Comparison of ENCODE assay signal across 12 cellular contexts in the genomic region with DNA sequence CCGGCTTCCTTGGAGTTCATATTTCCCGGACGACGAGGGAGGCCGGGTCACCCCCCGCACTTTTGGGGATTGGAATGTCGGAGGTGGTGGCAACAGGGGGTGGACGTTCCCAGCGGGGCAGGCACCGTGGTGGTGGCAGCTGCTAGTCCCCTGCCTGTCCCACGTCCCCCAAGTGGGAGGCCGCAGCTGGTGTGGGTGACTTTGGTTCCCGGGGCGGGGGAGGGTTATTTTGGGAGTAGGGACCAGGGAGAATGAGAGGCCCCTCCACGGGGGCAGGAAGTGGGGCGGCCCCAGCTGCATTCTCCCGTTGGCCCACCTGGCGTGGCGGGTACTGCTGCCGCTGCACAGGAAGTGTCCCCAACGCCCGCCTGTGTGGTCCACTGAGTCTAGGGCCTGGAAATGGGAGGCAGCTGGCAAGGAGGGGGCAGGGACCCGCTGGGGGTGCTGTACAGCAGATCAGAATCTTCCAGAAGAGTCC. TPM values are rescaled to one million over a fixed set of nuclear protein-coding genes. Genes with fewer than 3 reads are reported as not detected.
DNase-seq lines count a peak whose midpoint lies in the region; ATAC-seq, FAIRE-seq and TF ChIP-seq lines count a peak whose summit lies in the region.
"Had no signal": no experiment of that assay in that cellular context is flagged by ENCODE, and none has a peak within 500 bp of the region (broad histone marks: within the 10 kb centered on the region; RNA-seq: fewer than 3 reads in every experiment).

No MANE protein-coding gene starts in this region.

- H3K36me3 ChIP-seq in OCI-LY3 (replicated peaks; ENCODE audit: low read depth, low read length) (no peaks in the 10 kb centered on the region), gastrocnemius medialis (no peaks in the 10 kb centered on the region)

- in situ Hi-C loops in gastrocnemius medialis (cut with MboI; ENCODE audit: low sequenced_read_pairs in 4 of 4) = loop anchor here in 1 of 4 donors (10.0 kb wide), 1 partner anchor 156 kb away; no protein-coding TSS in a partner anchor

- intact Hi-C loops in head of caudate nucleus (cut with DNase I) (loop anchor here (5.0 kb wide), 1 partner anchor 34 kb away; no protein-coding TSS in a partner anchor), gastrocnemius medialis (cut with DNase I; ENCODE audit: low total_unique reads) (loop anchor here (1.0 to 2.0 kb wide), 2 partner anchors 18 to 98 kb away; no protein-coding TSS in a partner anchor)

- no peak for TF ChIP-seq CTCF in OCI-LY3 (IDR thresholded peaks at IDR 0.05; ENCODE audit: low read depth, low read length)
- no peak for TF ChIP-seq CTCF in gastrocnemius medialis (IDR thresholded peaks at IDR 0.05 in 4 of 5, conservative IDR thresholded peaks at IDR 0.05 in 1 of 5)

- no peak for TF ChIP-seq POLR2A in GM12891 (IDR thresholded peaks at IDR 0.05; ENCODE audit: low read depth, low read length)
- TF ChIP-seq POLR2A in gastrocnemius medialis (IDR thresholded peaks at IDR 0.05) = no peak

- peaks cover 7% of the 10 kb centered on the region; the same call in 1 of the 2 replicates for H3K27me3 ChIP-seq in OCI-LY3 (ENCODE audit: low read depth, low read length)
- H3K27me3 ChIP-seq in gastrocnemius medialis = no peaks in the 10 kb centered on the region

- no peak overlapping the region for H3K9ac ChIP-seq in OCI-LY3 (ENCODE audit: low read length)

- DNase-seq in GM12891 (ENCODE audit: insufficient read length, low spot score) (no peak), head of caudate nucleus (peak in 31 of 42 donors; percentile 45 to 84 (median 71)), gastrocnemius medialis (peak in 1 of 2 donors; percentile 77), middle frontal gyrus (ENCODE audit: extremely low spot score, low spot score) (no peak)
- DNase-seq in stimulated activated CD4-positive, alpha-beta T cell treated with anti-CD3 and anti-CD28 coated beads, Interleukin-2, amount 100 ng/mL, for 48 hours = no peak
- DNase-seq: DMS79 treated with DMSO at 0.1 percent for 48 hours; effector memory CD4-positive, alpha-beta T cell; NCI-H1048 had no signal

- H3K4me3 ChIP-seq in OCI-LY3 (ENCODE audit: low read length) = no peak overlapping the region
- H3K4me3 ChIP-seq in gastrocnemius medialis = peak overlapping the region; percentile 21 to 51 (median 38)

- FAIRE-seq in GM12891 (lab: Jason Lieb, UNC) = peak; percentile 38

- H3K9me3 ChIP-seq in OCI-LY3 (ENCODE audit: insufficient read depth, low read length) (no peaks in the 10 kb centered on the region), gastrocnemius medialis (no peaks in the 10 kb centered on the region)

- H4K20me1 ChIP-seq in OCI-LY3 (ENCODE audit: insufficient read depth, low read length) = no peaks in the 10 kb centered on the region

- H2AFZ ChIP-seq in OCI-LY3 (ENCODE audit: low read depth, low read length) = 0 out of 2 replicates have a peak overlapping the region, but pooled peaks have one; percentile 4

- H3K4me2 ChIP-seq in OCI-LY3 (ENCODE audit: low read length) = no peak overlapping the region

- H3K79me2 ChIP-seq in OCI-LY3 (ENCODE audit: low read length) = no peaks in the 10 kb centered on the region

- H3K4me1 ChIP-seq in OCI-LY3 (ENCODE audit: low read length) = no peaks in the 10 kb centered on the region
- peaks cover 20 to 26% of the 10 kb centered on the region in 2 donors for H3K4me1 ChIP-seq in gastrocnemius medialis

- H3K27ac ChIP-seq in OCI-LY3 (ENCODE audit: low read length) (no peak overlapping the region), gastrocnemius medialis (peak overlapping the region; percentile 96 to 100 (median 98))

- ATAC-seq in gastrocnemius medialis = peak; percentile 48 to 57
- no peak for ATAC-seq in GM21529 (IDR thresholded peaks at IDR 0.05; ENCODE audit: unreplicated experiment)
- no peak for ATAC-seq in GM21723 (IDR thresholded peaks at IDR 0.05; ENCODE audit: unreplicated experiment)

TF ChIP-seq in GM12891, 5 proteins besides CTCF, POLR2A, EP300 and RAD21:
- TF ChIP-seq POLR2AphosphoS5 (IDR thresholded peaks at IDR 0.05; ENCODE audit: low read depth, low read length) (no peak), POU2F2 (IDR thresholded peaks at IDR 0.05; ENCODE audit: low read depth, low read length) (no peak), TAF1 (IDR thresholded peaks at IDR 0.05; ENCODE audit: low read depth, low read length) (no peak), SPI1 (IDR thresholded peaks at IDR 0.05; ENCODE audit: low read depth, low read length) (no peak), PAX5 (IDR thresholded peaks at IDR 0.05; ENCODE audit: insufficient read depth, low read length, severe bottlenecking) (no peak)

RNA-seq across cellular contexts. Expression of a gene that starts 11.1 kb away (rescaled TPM):
- polyA plus RNA-seq in GM12891 (2012; ENCODE audit: low read depth, missing spikeins) = 75.6 TPM
- total RNA-seq in gastrocnemius medialis = 100 to 1,000 TPM in 2 of 4 donors, 10 to 100 TPM in 2; 53.9 to 193 (median 92.5) TPM

RNA-seq across cellular contexts. Expression of a gene that starts 24.2 kb away (rescaled TPM):
- polyA plus RNA-seq in GM12891 (2012; ENCODE audit: low read depth, missing spikeins) = 0.15 TPM
- not detected for total RNA-seq in gastrocnemius medialis
- total RNA-seq: RPMI7951 had no signal

RNA-seq across cellular contexts. Expression of a gene that starts 30.8 kb away (rescaled TPM):
- polyA plus RNA-seq in GM12891 (2012; ENCODE audit: low read depth, missing spikeins) = 21.5 TPM
- under 1 TPM in 3 of 4 donors, not detected in 1; 0.12 to 0.72 (median 0.69) TPM for total RNA-seq in gastrocnemius medialis

RNA-seq across cellular contexts. Expression of a gene that starts 47.0 kb away (rescaled TPM):
- polyA plus RNA-seq in GM12891 (2012; ENCODE audit: low read depth, missing spikeins) = 17.8 TPM
- total RNA-seq in gastrocnemius medialis = 10 to 100 TPM in 2 of 4 donors, 1 to 10 TPM in 2; 5.9 to 14.0 (median 9.0) TPM

Comparison
In these comparisons a context has a peak if more than half of its experiments do, and no peak if none do; other contexts are left out.
1. DNase-seq: peak in head of caudate nucleus (31 of 42); none in GM12891 (single experiment), middle frontal gyrus (single experiment) and stimulated activated CD4-positive, alpha-beta T cell treated with anti-CD3 and anti-CD28 coated beads, Interleukin-2, amount 100 ng/mL, for 48 hours (0 of 2).
2. ATAC-seq: peak in gastrocnemius medialis (2 of 2); none in GM21529 (single experiment) and GM21723 (single experiment).